In the genomic region with DNA sequence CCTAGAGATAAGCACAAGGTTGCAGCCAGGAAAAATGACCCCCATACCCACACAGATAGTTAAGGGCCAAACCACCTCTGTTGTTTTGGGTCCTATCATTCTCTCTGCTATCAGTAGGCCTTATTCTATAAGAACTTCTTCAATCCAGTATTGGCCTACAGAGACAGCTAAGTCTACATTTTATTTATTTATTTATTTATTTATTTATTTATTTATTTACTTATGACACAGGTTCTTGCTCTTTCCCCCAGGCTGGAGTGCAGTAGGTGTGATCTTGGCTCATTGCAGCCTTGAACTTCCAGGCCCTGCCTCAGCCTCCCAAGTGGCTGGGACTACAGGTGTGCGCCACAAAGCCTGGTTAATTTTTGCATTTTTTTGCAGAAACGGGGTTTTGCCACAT, we compare ENCODE assay signal across 37 cellular contexts. TPM values are rescaled to one million over a fixed set of nuclear protein-coding genes. Genes with fewer than 3 reads are reported as not detected.
"Had no signal": no experiment of that assay in that cellular context is flagged by ENCODE, and none has a peak within 500 bp of the region (broad histone marks: within the 10 kb centered on the region; RNA-seq: fewer than 3 reads in every experiment).

No MANE protein-coding gene starts in this region.

- FAIRE-seq: TTC549 had no signal

- H3K9me3 Mint-ChIP-seq: activated CD4-positive, alpha-beta T cell treated with anti-CD3 and anti-CD28 coated beads, Interleukin-2, amount 10 ng/mL, durations not matched to agents 7 days and 5 days; T-helper 2 cell treated with Interferon-gamma antibody and Interleukin-4, amounts not matched to agents 5 μg/mL and 100 μg/mL, for 36 hours; WTC11 had no signal

- H3K4me1 Mint-ChIP-seq: activated B cell treated with CpG ODN at 0.5 μM for 24 hours, T-cell, T-helper 17 cell, WTC11 had no signal

- H3K27ac ChIP-seq: VCaP, WERI-Rb-1 had no signal

- H3K27me3 Mint-ChIP-seq: T-helper 17 cell had no signal

- ATAC-seq: activated CD4-positive, alpha-beta T cell treated with anti-CD3 and anti-CD28 coated beads for 36 hours; activated CD4-positive, CD25-positive, alpha-beta regulatory T cell treated with anti-CD3 and anti-CD28 coated beads, Interleukin-2, amount 50 U/mL, for 24 hours; activated CD8-positive, alpha-beta memory T cell treated with anti-CD3 and anti-CD28 coated beads, Interleukin-2, amount 10 ng/mL, durations not matched to agents 7 days and 5 days; activated CD8-positive, alpha-beta T cell treated with anti-CD3 and anti-CD28 coated beads for 36 hours; activated CD8-positive, alpha-beta T cell treated with anti-CD3 and anti-CD28 coated beads, Interleukin-2, amount 10 ng/mL, durations not matched to agents 7 days and 5 days; T-cell; T-helper 17 cell had no signal

- H3K27ac Mint-ChIP-seq: activated B cell treated with CpG ODN at 0.5 μM for 24 hours; activated CD4-positive, alpha-beta memory T cell treated with anti-CD3 and anti-CD28 coated beads for 36 hours; activated CD4-positive, alpha-beta memory T cell treated with anti-CD3 and anti-CD28 coated beads, Interleukin-2, amount 10 ng/mL, durations not matched to agents 7 days and 5 days; activated CD4-positive, alpha-beta T cell treated with anti-CD3 and anti-CD28 coated beads for 36 hours; activated CD4-positive, alpha-beta T cell treated with anti-CD3 and anti-CD28 coated beads, Interleukin-2, amount 10 ng/mL, durations not matched to agents 24 days and 14 days; activated CD4-positive, alpha-beta T cell treated with anti-CD3 and anti-CD28 coated beads, Interleukin-2, amount 10 ng/mL, durations not matched to agents 7 days and 5 days; activated CD8-positive, alpha-beta memory T cell treated with anti-CD3 and anti-CD28 coated beads, Interleukin-2, amount 10 ng/mL, durations not matched to agents 7 days and 5 days; activated CD8-positive, alpha-beta T cell treated with anti-CD3 and anti-CD28 coated beads for 36 hours; activated CD8-positive, alpha-beta T cell treated with anti-CD3 and anti-CD28 coated beads, Interleukin-2, amount 10 ng/mL, durations not matched to agents 7 days and 5 days; T-cell; T-helper 1 cell treated with Interleukin-12 subunit alpha and Interleukin-12 subunit beta and Interleukin-4 antibody, amounts not matched to agents 30 μg/mL and 1 μg/mL, for 36 hours; T-helper 17 cell; T-helper 2 cell treated with Interferon-gamma antibody and Interleukin-4, amounts not matched to agents 5 μg/mL and 100 μg/mL, for 36 hours; WTC11 had no signal

- H3K36me3 Mint-ChIP-seq: activated CD8-positive, alpha-beta memory T cell treated with anti-CD3 and anti-CD28 coated beads, Interleukin-2, amount 10 ng/mL, durations not matched to agents 7 days and 5 days; T-cell; WTC11 had no signal

- H3K36me3 ChIP-seq: WERI-Rb-1 had no signal

- H3K4me3 Mint-ChIP-seq: activated B cell treated with CpG ODN at 0.5 μM for 24 hours; activated CD4-positive, alpha-beta memory T cell treated with anti-CD3 and anti-CD28 coated beads for 36 hours; activated CD4-positive, alpha-beta memory T cell treated with anti-CD3 and anti-CD28 coated beads, Interleukin-2, amount 10 ng/mL, durations not matched to agents 7 days and 5 days; activated CD4-positive, alpha-beta T cell treated with anti-CD3 and anti-CD28 coated beads for 36 hours; activated CD4-positive, alpha-beta T cell treated with anti-CD3 and anti-CD28 coated beads, Interleukin-2, amount 10 ng/mL, durations not matched to agents 24 days and 14 days; activated CD4-positive, alpha-beta T cell treated with anti-CD3 and anti-CD28 coated beads, Interleukin-2, amount 10 ng/mL, durations not matched to agents 7 days and 5 days; activated CD8-positive, alpha-beta memory T cell treated with anti-CD3 and anti-CD28 coated beads, Interleukin-2, amount 10 ng/mL, durations not matched to agents 7 days and 5 days; activated CD8-positive, alpha-beta T cell treated with anti-CD3 and anti-CD28 coated beads for 36 hours; activated CD8-positive, alpha-beta T cell treated with anti-CD3 and anti-CD28 coated beads, Interleukin-2, amount 10 ng/mL, durations not matched to agents 7 days and 5 days; T-cell; T-helper 1 cell treated with Interleukin-12 subunit alpha and Interleukin-12 subunit beta and Interleukin-4 antibody, amounts not matched to agents 30 μg/mL and 1 μg/mL, for 36 hours; T-helper 17 cell; T-helper 2 cell treated with Interferon-gamma antibody and Interleukin-4, amounts not matched to agents 5 μg/mL and 100 μg/mL, for 36 hours; WTC11 had no signal

- DNase-seq: activated B cell treated with CpG ODN at 0.5 μM for 24 hours; activated CD4-positive, alpha-beta memory T cell treated with anti-CD3 and anti-CD28 coated beads for 36 hours; activated CD4-positive, alpha-beta memory T cell treated with anti-CD3 and anti-CD28 coated beads, Interleukin-2, amount 10 ng/mL, durations not matched to agents 7 days and 5 days; activated CD4-positive, alpha-beta T cell treated with anti-CD3 and anti-CD28 coated beads for 1 hour; activated CD4-positive, alpha-beta T cell treated with anti-CD3 and anti-CD28 coated beads for 36 hours; activated CD4-positive, alpha-beta T cell treated with anti-CD3 and anti-CD28 coated beads for 4 hours; activated CD4-positive, alpha-beta T cell treated with anti-CD3 and anti-CD28 coated beads for 48 hours; activated CD4-positive, alpha-beta T cell treated with anti-CD3 and anti-CD28 coated beads, Interleukin-2, amount 10 ng/mL, durations not matched to agents 24 days and 14 days; activated CD4-positive, alpha-beta T cell treated with anti-CD3 and anti-CD28 coated beads, Interleukin-2, amount 10 ng/mL, durations not matched to agents 7 days and 5 days; activated CD4-positive, alpha-beta T cell treated with anti-CD3 and anti-CD28 coated beads, Interleukin-2, amount 50 U/mL, for 1 hour; activated CD4-positive, alpha-beta T cell treated with anti-CD3 and anti-CD28 coated beads, Interleukin-2, amount 50 U/mL, for 4 hours; activated CD4-positive, alpha-beta T cell treated with anti-CD3 and anti-CD28 coated beads, Interleukin-2, amount 50 U/mL, for 48 hours; activated CD4-positive, CD25-positive, alpha-beta regulatory T cell; activated CD4-positive, CD25-positive, alpha-beta regulatory T cell treated with anti-CD3 and anti-CD28 coated beads, Interleukin-2, amount 50 U/mL, for 72 hours; activated CD8-positive, alpha-beta memory T cell treated with anti-CD3 and anti-CD28 coated beads for 24 hours; activated CD8-positive, alpha-beta memory T cell treated with anti-CD3 and anti-CD28 coated beads, Interleukin-2, amount 10 ng/mL, durations not matched to agents 7 days and 5 days; activated CD8-positive, alpha-beta memory T cell treated with anti-CD3 and anti-CD28 coated beads, Interleukin-2, amount 50 U/mL, for 4 hours; activated CD8-positive, alpha-beta memory T cell treated with anti-CD3 and anti-CD28 coated beads, Interleukin-2, amount 50 U/mL, for 48 hours; activated CD8-positive, alpha-beta T cell treated with anti-CD3 and anti-CD28 coated beads for 36 hours; activated CD8-positive, alpha-beta T cell treated with anti-CD3 and anti-CD28 coated beads, Interleukin-2, amount 10 ng/mL, durations not matched to agents 7 days and 5 days; activated T-cell treated with anti-CD3 and anti-CD28 coated beads for 4 hours; T-cell; T-helper 1 cell; T-helper 17 cell; T-helper 2 cell; T-helper 9 cell; T1000; WERI-Rb-1 had no signal

RNA-seq across cellular contexts. Expression of gene SPPL2C, which starts 42.2 kb away (rescaled TPM):
- total RNA-seq: activated B cell treated with CpG ODN at 0.5 μM for 24 hours; activated CD4-positive, alpha-beta memory T cell treated with anti-CD3 and anti-CD28 coated beads for 36 hours; activated CD4-positive, alpha-beta memory T cell treated with anti-CD3 and anti-CD28 coated beads, Interleukin-2, amount 10 ng/mL, durations not matched to agents 7 days and 5 days; activated CD4-positive, alpha-beta T cell treated with anti-CD3 and anti-CD28 coated beads for 36 hours; activated CD4-positive, alpha-beta T cell treated with anti-CD3 and anti-CD28 coated beads, Interleukin-2, amount 10 ng/mL, durations not matched to agents 24 days and 14 days; activated CD4-positive, alpha-beta T cell treated with anti-CD3 and anti-CD28 coated beads, Interleukin-2, amount 10 ng/mL, durations not matched to agents 7 days and 5 days; activated CD8-positive, alpha-beta memory T cell treated with anti-CD3 and anti-CD28 coated beads for 36 hours; activated CD8-positive, alpha-beta memory T cell treated with anti-CD3 and anti-CD28 coated beads, Interleukin-2, amount 10 ng/mL, durations not matched to agents 7 days and 5 days; activated CD8-positive, alpha-beta T cell treated with anti-CD3 and anti-CD28 coated beads for 36 hours; activated CD8-positive, alpha-beta T cell treated with anti-CD3 and anti-CD28 coated beads, Interleukin-2, amount 10 ng/mL, durations not matched to agents 7 days and 5 days; T-cell; T-helper 1 cell treated with Interleukin-12 subunit alpha and Interleukin-12 subunit beta and Interleukin-4 antibody, amounts not matched to agents 30 ng/mL and 1 ng/mL, for 36 hours; T-helper 17 cell; T-helper 2 cell treated with Interferon-gamma antibody and Interleukin-4, amounts not matched to agents 100 ng/mL and 5 ng/mL, for 36 hours; WTC11 had no signal
